1 cellular context compared by ENCODE assay signal in genomic region chr2:10449838-10450691, GRCh38.
TF ChIP-seq lines count a peak whose summit lies in the region.

No MANE protein-coding gene starts in this region.

TF ChIP-seq in SK-N-SH, 30 proteins besides CTCF, POLR2A, EP300 and RAD21 (continued from another document):
- TF ChIP-seq EZH2phosphoT487 (IDR thresholded peaks at IDR 0.05; ENCODE audit: borderline replicate concordance, low read depth) = no peak
- TF ChIP-seq JUND (IDR thresholded peaks at IDR 0.05) = no peak
- no peak for TF ChIP-seq GATA2 (CRISPR knock-in tag; IDR thresholded peaks at IDR 0.05)
- TF ChIP-seq CHD2 (IDR thresholded peaks at IDR 0.05; ENCODE audit: low read length, partially characterized antibody) = no peak
- TF ChIP-seq TCF12 (IDR thresholded peaks at IDR 0.05) = no peak
- no peak for TF ChIP-seq RXRA (IDR thresholded peaks at IDR 0.05; ENCODE audit: borderline replicate concordance, low read depth)
TF ChIP-seq in SK-N-SH: peak in this region for 0.
